Comparison of ENCODE assay signal across 10 cellular contexts in the genomic region with DNA sequence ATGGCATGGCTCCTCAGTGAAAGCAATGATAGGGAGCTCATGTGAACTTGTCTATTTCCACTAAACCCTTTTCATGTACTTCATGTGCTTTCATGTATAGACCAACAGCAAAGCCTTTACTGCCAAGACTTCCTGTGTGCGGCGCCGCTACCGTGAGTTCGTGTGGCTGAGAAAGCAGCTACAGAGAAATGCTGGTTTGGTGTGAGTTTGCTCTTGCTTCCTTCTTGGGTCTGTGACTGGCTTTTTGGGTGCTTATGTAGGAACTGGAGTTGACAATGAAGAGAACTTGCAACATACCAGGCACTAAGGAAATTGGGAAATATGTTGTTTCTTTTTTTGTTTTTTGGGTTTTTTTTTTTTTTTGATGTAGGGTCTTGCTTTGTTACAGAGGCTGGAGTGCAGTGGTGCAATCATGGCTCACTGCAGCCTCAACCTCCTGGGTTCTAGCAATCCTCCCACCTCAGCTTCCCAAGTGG. TPM values are rescaled to one million over a fixed set of nuclear protein-coding genes. Genes with fewer than 3 reads are reported as not detected.
DNase-seq lines count a peak whose midpoint lies in the region; ATAC-seq, FAIRE-seq and TF ChIP-seq lines count a peak whose summit lies in the region.
"Had no signal": no experiment of that assay in that cellular context is flagged by ENCODE, and none has a peak within 500 bp of the region (broad histone marks: within the 10 kb centered on the region; RNA-seq: fewer than 3 reads in every experiment).

No MANE protein-coding gene starts in this region.

- TF ChIP-seq POLR2A in H54 (IDR thresholded peaks at IDR 0.05; ENCODE audit: low read depth, low read length) (no peak), breast epithelium (IDR thresholded peaks at IDR 0.05) (no peak)

- intact Hi-C loops in breast epithelium (cut with DNase I; ENCODE audit: low total_unique reads): no loop called here

- peak; percentile 34 for DNase-seq in GM19240 (ENCODE audit: insufficient read length, low spot score)
- peak; percentile 82 to 85 for DNase-seq in NOMO-1 (lab: John Stamatoyannopoulos, UW; ENCODE audit: unreplicated experiment in 2 of 2)
- DNase-seq in activated gamma-delta T cell treated with Interleukin-2 at 50 U/mL for 16 hours: peak; percentile 45
- DNase-seq in stimulated activated CD4-positive, alpha-beta T cell treated with anti-CD3 and anti-CD28 coated beads, Interleukin-4, amount 100 ng/mL, for 1 hour: peak; percentile 37
- DNase-seq in NCI-H82 (lab: John Stamatoyannopoulos, UW): no peak
- no peak for DNase-seq in H54 (ENCODE audit: insufficient read length, low spot score)
- DNase-seq in breast epithelium (ENCODE audit: low spot score in 2 of 2): no peak
- DNase-seq: NCI-H748 treated with DMSO at 0.1 percent for 48 hours had no signal

- no peak overlapping the region for H3K4me3 ChIP-seq in breast epithelium

- no peak overlapping the region for H3K27ac ChIP-seq in breast epithelium

- H3K4me1 ChIP-seq in breast epithelium: no peaks in the 10 kb centered on the region

- TF ChIP-seq CTCF in breast epithelium (IDR thresholded peaks at IDR 0.05): no peak

- H3K36me3 ChIP-seq in breast epithelium: no peaks in the 10 kb centered on the region

- H3K27me3 ChIP-seq in breast epithelium: no peaks in the 10 kb centered on the region

- no peak for ATAC-seq in HG03025 (IDR thresholded peaks at IDR 0.05; ENCODE audit: low FRiP score, unreplicated experiment)

- no peaks in the 10 kb centered on the region for H3K9me3 ChIP-seq in breast epithelium

- no peak for FAIRE-seq in H54 (lab: Jason Lieb, UNC)
- FAIRE-seq: keratinocyte had no signal

RNA-seq across cellular contexts. Expression of a gene that starts 5.7 kb away (rescaled TPM):
- total RNA-seq in breast epithelium: 10 to 100 TPM; 13.4 to 19.7 (median 14.2) TPM

RNA-seq across cellular contexts. Expression of a gene that starts 12.0 kb away (rescaled TPM):
- total RNA-seq in breast epithelium: 10 to 100 TPM; 29.0 to 45.8 (median 45.2) TPM

Comparison
In these comparisons a context has a peak if more than half of its experiments do, and no peak if none do; other contexts are left out.
1. DNase-seq: peak in GM19240 (single experiment), NOMO-1 (2 of 2), activated gamma-delta T cell treated with Interleukin-2 at 50 U/mL for 16 hours (single experiment) and stimulated activated CD4-positive, alpha-beta T cell treated with anti-CD3 and anti-CD28 coated beads, Interleukin-4, amount 100 ng/mL, for 1 hour (single experiment); none in NCI-H82 (single experiment), H54 (single experiment) and breast epithelium (0 of 2).